In genomic region chr4:96504386-96504785, GRCh38 we compare ENCODE assay signal across 21 cellular contexts.
"Had no signal": no experiment of that assay in that cellular context is flagged by ENCODE, and none has a peak within 500 bp of the region (broad histone marks: within the 10 kb centered on the region; RNA-seq: fewer than 3 reads in every experiment).

No MANE protein-coding gene starts in this region.

- H3K79me2 ChIP-seq: parathyroid adenoma had no signal

- H3K4me1 Mint-ChIP-seq: neural progenitor cell; stimulated activated memory B cell treated with anti-CD40 and anti-IgM and Interleukin-4, amounts not matched to agents 10 μg/mL and 1 μg/mL and 100 μg/mL, for 72 hours had no signal

- H3K9me3 ChIP-seq: esophagus squamous epithelium, gastroesophageal sphincter, prostate gland, right lobe of liver, tibial artery, upper lobe of left lung had no signal

- ATAC-seq: gastroesophageal sphincter; natural killer cell treated with Interleukin-12 subunit alpha and Interleukin-12 subunit beta and Interleukin-15 and Interleukin-18, amount 100 ng/mL, for 72 hours; right lobe of liver; stimulated activated memory B cell treated with anti-CD40 and anti-IgM and Interleukin-4, amounts not matched to agents 10 μg/mL and 1 μg/mL and 100 μg/mL, for 72 hours had no signal

- H3K4me2 ChIP-seq: neural progenitor cell had no signal

- H3K4me3 Mint-ChIP-seq: natural killer cell treated with Interleukin-12 subunit alpha and Interleukin-12 subunit beta and Interleukin-15 and Interleukin-18, amount 100 ng/mL, for 72 hours; neural progenitor cell; stimulated activated memory B cell treated with anti-CD40 and anti-IgM and Interleukin-4, amounts not matched to agents 10 μg/mL and 1 μg/mL and 100 μg/mL, for 72 hours; stimulated activated naive CD8-positive, alpha-beta T cell treated with anti-CD3 and anti-CD28 coated beads, Interleukin-15, Interleukin-2, amounts not matched to agents 100 ng/mL and 50 ng/mL, for 24 hours had no signal

- H3K4me3 ChIP-seq: esophagus squamous epithelium, gastroesophageal sphincter, neural progenitor cell, prostate gland, right lobe of liver, tibial artery, upper lobe of left lung had no signal

- H3K4me1 ChIP-seq: esophagus squamous epithelium, gastroesophageal sphincter, neural progenitor cell, parathyroid adenoma, prostate gland, right lobe of liver, tibial artery, upper lobe of left lung had no signal

- DNase-seq: effector memory CD4-positive, alpha-beta T cell; esophagus squamous epithelium; foreskin fibroblast; glutamatergic neuron; kidney glomerular epithelial cell; mesenchymal stem cell; midbrain; nucleus accumbens; right lobe of liver; stimulated activated CD4-positive, alpha-beta T cell treated with anti-CD3 and anti-CD28 coated beads, Interleukin-15, amount 100 ng/mL, for 24 hours; stimulated activated CD4-positive, alpha-beta T cell treated with anti-CD3 and anti-CD28 coated beads, Interleukin-1b, Interleukin-23, amount 100 ng/mL, for 48 hours; stimulated activated CD4-positive, alpha-beta T cell treated with anti-CD3 and anti-CD28 coated beads, Interleukin-4, amount 100 ng/mL, for 24 hours; tibial artery; upper lobe of left lung had no signal

- H3K27me3 ChIP-seq: esophagus squamous epithelium, gastroesophageal sphincter, neural progenitor cell, right lobe of liver, tibial artery, upper lobe of left lung had no signal

- H3K36me3 ChIP-seq: esophagus squamous epithelium, gastroesophageal sphincter, neural progenitor cell, prostate gland, right lobe of liver, tibial artery, upper lobe of left lung had no signal

- H3K27ac Mint-ChIP-seq: natural killer cell treated with Interleukin-12 subunit alpha and Interleukin-12 subunit beta and Interleukin-15 and Interleukin-18, amount 100 ng/mL, for 72 hours; neural progenitor cell; stimulated activated memory B cell treated with anti-CD40 and anti-IgM and Interleukin-4, amounts not matched to agents 10 μg/mL and 1 μg/mL and 100 μg/mL, for 72 hours; stimulated activated naive CD8-positive, alpha-beta T cell treated with anti-CD3 and anti-CD28 coated beads, Interleukin-15, Interleukin-2, amounts not matched to agents 100 ng/mL and 50 ng/mL, for 24 hours had no signal

- H3K27ac ChIP-seq: esophagus squamous epithelium, gastroesophageal sphincter, neural progenitor cell, parathyroid adenoma, prostate gland, right lobe of liver, tibial artery, upper lobe of left lung had no signal

- H3K27me3 Mint-ChIP-seq: natural killer cell treated with Interleukin-12 subunit alpha and Interleukin-12 subunit beta and Interleukin-15 and Interleukin-18, amount 100 ng/mL, for 72 hours; stimulated activated memory B cell treated with anti-CD40 and anti-IgM and Interleukin-4, amounts not matched to agents 10 μg/mL and 1 μg/mL and 100 μg/mL, for 72 hours; stimulated activated naive CD8-positive, alpha-beta T cell treated with anti-CD3 and anti-CD28 coated beads, Interleukin-15, Interleukin-2, amounts not matched to agents 100 ng/mL and 50 ng/mL, for 24 hours had no signal

- H3K36me3 Mint-ChIP-seq: natural killer cell treated with Interleukin-12 subunit alpha and Interleukin-12 subunit beta and Interleukin-15 and Interleukin-18, amount 100 ng/mL, for 72 hours; neural progenitor cell; stimulated activated memory B cell treated with anti-CD40 and anti-IgM and Interleukin-4, amounts not matched to agents 10 μg/mL and 1 μg/mL and 100 μg/mL, for 72 hours had no signal

- H2AFZ ChIP-seq: neural progenitor cell, parathyroid adenoma had no signal
